18 cellular contexts compared by ENCODE assay signal in genomic region chr2:96503637-96504243, GRCh38. TPM values are rescaled to one million over a fixed set of nuclear protein-coding genes. Genes with fewer than 3 reads are reported as not detected.
DNase-seq lines count a peak whose midpoint lies in the region; ATAC-seq, FAIRE-seq and TF ChIP-seq lines count a peak whose summit lies in the region.
"Had no signal": no experiment of that assay in that cellular context is flagged by ENCODE, and none has a peak within 500 bp of the region (broad histone marks: within the 10 kb centered on the region; RNA-seq: fewer than 3 reads in every experiment).

No MANE protein-coding gene starts in this region.

- H3K27me3 ChIP-seq in GM12878 (replicated peaks in 1 of 2; ENCODE audit: control insufficient read depth in 2 of 2, insufficient read depth in 2 of 2, low read length in 1 of 2) (no peaks in the 10 kb centered on the region), pancreas (no peaks in the 10 kb centered on the region), suprapubic skin (peaks cover 25% of the 10 kb centered on the region), aorta (ENCODE audit: control insufficient read depth in 1 of 2, insufficient read depth in 2 of 2, low read length in 1 of 2) (no peaks in the 10 kb centered on the region)

- no peak overlapping the region; the same call in 1 of the 2 replicates for H3K27ac ChIP-seq in GM12878 (ENCODE audit: control insufficient read depth, insufficient read depth)
- peak overlapping the region; percentile 26 to 80 (median 58) for H3K27ac ChIP-seq in pancreas
- H3K27ac ChIP-seq in suprapubic skin, result no peak overlapping the region
- no peak overlapping the region for H3K27ac ChIP-seq in aorta (ENCODE audit: low read depth in 1 of 2, low read length in 2 of 2)

- peak overlapping the region; percentile 77; the same call in 1 of the 2 replicates for H2AFZ ChIP-seq in GM12878 (ENCODE audit: control insufficient read depth, low read depth, low read length)

- H3K4me1 ChIP-seq in GM12878 (ENCODE audit: control insufficient read depth, insufficient read depth, low read length) (peaks cover 40% of the 10 kb centered on the region), pancreas (peaks cover 6 to 45% (median 6%) of the 10 kb centered on the region in 3 donors), suprapubic skin (peaks cover 27% of the 10 kb centered on the region), aorta (ENCODE audit: control insufficient read depth in 1 of 2, insufficient read depth in 2 of 2, low read length in 2 of 2) (no peaks in the 10 kb centered on the region)

- H3K4me1 Mint-ChIP-seq in activated T-cell treated with anti-CD3 and anti-CD28 coated beads, Interleukin-2, amount 50 U/mL, for 24 hours (ENCODE audit: low read depth), result peaks cover 20% of the 10 kb centered on the region

- SMC1A ChIA-PET in GM12878 (lab: Charles Lee; ENCODE audit: uncharacterized antibody, unreplicated experiment), result interaction anchor here (1.1 to 3.4 kb wide), 4 partner anchors 8 to 112 kb away, joined by 3 to 16 read pairs (median 7); no protein-coding TSS in a partner anchor

- peak overlapping the region; percentile 33 for H3K27ac Mint-ChIP-seq in activated T-cell treated with anti-CD3 and anti-CD28 coated beads, Interleukin-2, amount 50 U/mL, for 24 hours
- H3K27ac Mint-ChIP-seq: CD4-positive, alpha-beta memory T cell had no signal

- no peak for DNase-seq in activated T-cell treated with anti-CD3 and anti-CD28 coated beads, Interleukin-2, amount 50 U/mL, for 24 hours
- DNase-seq in activated T-cell treated with anti-CD3 and anti-CD28 coated beads for 4 hours (no peak), GM12878 (ENCODE audit: low read depth, low spot score) (no peak), pancreas (peak in 1 of 6 donors; percentile 73), suprapubic skin (ENCODE audit: low spot score in 2 of 2) (no peak), dermis blood vessel endothelial cell (no peak), aorta (no peak)
- DNase-seq: CD4-positive, alpha-beta memory T cell; DND-41; GDM1; MM.1S; NCI-H1105; NCI-H1694 treated with DMSO at 0.1 percent for 48 hours; PC-3 had no signal

- FAIRE-seq in GM12878 (lab: Jason Lieb, UNC) (no peak), pancreas (lab: Jason Lieb, UNC) (no peak)
- FAIRE-seq: D721Med had no signal

- H3K36me3 ChIP-seq in GM12878 (ENCODE audit: control insufficient read depth in 2 of 2, insufficient read depth in 2 of 2, low read length in 1 of 2) (no peaks in the 10 kb centered on the region), pancreas (no peaks in the 10 kb centered on the region), suprapubic skin (no peaks in the 10 kb centered on the region), aorta (ENCODE audit: control insufficient read depth in 1 of 2, insufficient read depth in 2 of 2, low read length in 1 of 2) (no peaks in the 10 kb centered on the region)

- H4K20me1 ChIP-seq in GM12878 (ENCODE audit: control insufficient read depth, insufficient read depth), result no peaks in the 10 kb centered on the region

- in situ Hi-C loops in GM12878 (cut with MboI), result no loop called here

- no peaks in the 10 kb centered on the region for H3K36me3 Mint-ChIP-seq in activated T-cell treated with anti-CD3 and anti-CD28 coated beads, Interleukin-2, amount 50 U/mL, for 24 hours (ENCODE audit: low read depth)
- H3K36me3 Mint-ChIP-seq: CD4-positive, alpha-beta memory T cell had no signal

- no peak overlapping the region for H3K4me3 ChIP-seq in GM12878
- peak overlapping the region; percentile 16 to 38 (median 24) for H3K4me3 ChIP-seq in pancreas
- H3K4me3 ChIP-seq in suprapubic skin, result no peak overlapping the region
- H3K4me3 ChIP-seq in aorta (ENCODE audit: low read length in 2 of 2), result no peak overlapping the region

- no peaks in the 10 kb centered on the region for H3K27me3 Mint-ChIP-seq in activated T-cell treated with anti-CD3 and anti-CD28 coated beads, Interleukin-2, amount 50 U/mL, for 24 hours
- H3K27me3 Mint-ChIP-seq: CD4-positive, alpha-beta memory T cell had no signal

- 52% methylated on average over 12 of the region's 12 CpGs for WGBS in GM12878 (ENCODE audit: insufficient coverage, insufficient replicate concordance, low lambda C conversion rate, missing lambda C conversion rate)
- 61 to 66% methylated on average over 11 to 12 of the region's 12 CpGs for WGBS in pancreas, 2 donors
- WGBS in suprapubic skin, result 89% methylated on average over 6 of the region's 12 CpGs
- 91 to 94% methylated on average over 12 of the region's 12 CpGs for WGBS in aorta, 2 donors

- no peak overlapping the region for H3K9ac ChIP-seq in GM12878 (ENCODE audit: control insufficient read depth, insufficient read depth, low read length)

- ATAC-seq in GM19025 (IDR thresholded peaks at IDR 0.05; ENCODE audit: low read depth, unreplicated experiment), result peak; percentile 5
- ATAC-seq in GM12878, result no peak
- no peak for ATAC-seq in pancreas
- ATAC-seq in aorta (ENCODE audit: low FRiP score), result no peak
- ATAC-seq: PC-3, Right ventricle myocardium inferior had no signal

- H3K9me3 ChIP-seq in GM12878 (replicated peaks; ENCODE audit: control insufficient read depth, insufficient read depth, low read length) (no peaks in the 10 kb centered on the region), pancreas (no peaks in the 10 kb centered on the region), suprapubic skin (no peaks in the 10 kb centered on the region), aorta (ENCODE audit: control insufficient read depth, low read length) (no peaks in the 10 kb centered on the region)

- TF ChIP-seq CTCF in GM12878 (IDR thresholded peaks at IDR 0.05 in 2 of 3, conservative IDR thresholded peaks at IDR 0.05 in 1 of 3; ENCODE audit: control insufficient read depth in 2 of 3, extremely low read depth in 1 of 3, insufficient read depth in 1 of 3, low read depth in 3 of 3, low read length in 3 of 3) (no peak), pancreas (IDR thresholded peaks at IDR 0.05) (no peak), suprapubic skin (IDR thresholded peaks at IDR 0.05) (no peak)

- H3K79me2 ChIP-seq in GM12878 (ENCODE audit: control insufficient read depth, insufficient read depth, low read length), result no peaks in the 10 kb centered on the region

- TF ChIP-seq EP300 in GM12878 (IDR thresholded peaks at IDR 0.05; ENCODE audit: borderline replicate concordance in 1 of 2, control insufficient read depth in 1 of 2, low read depth in 2 of 2, low read length in 2 of 2) (no peak), suprapubic skin (IDR thresholded peaks at IDR 0.05) (no peak)

- RAD21 ChIA-PET in GM12878 (lab: Charles Lee; ENCODE audit: unreplicated experiment), result interaction anchor here (0.9 to 9.9 kb wide), 2 partner anchors 35 to 97 kb away, joined by 3 to 144 read pairs; no protein-coding TSS in a partner anchor

- H3K9me3 Mint-ChIP-seq in activated T-cell treated with anti-CD3 and anti-CD28 coated beads, Interleukin-2, amount 50 U/mL, for 24 hours, result no peaks in the 10 kb centered on the region
- H3K9me3 Mint-ChIP-seq: CD4-positive, alpha-beta memory T cell had no signal

- TF ChIP-seq RAD21 in GM12878 (IDR thresholded peaks at IDR 0.05; ENCODE audit: insufficient read depth, low read depth, low read length), result no peak

- intact Hi-C loops in GM12878 (cut with micrococcal nuclease; ENCODE audit: unreplicated experiment) (no loop called here), pancreas (cut with DNase I) (no loop called here), aorta (cut with DNase I) (loop anchor here (10.0 kb wide), 4 partner anchors 199 to 509 kb away; partner anchors contain the start of genes ANKRD36C (in 1 of the 2), ASTL (in 1 of the 2), DUSP2 (in 1 of the 2) and SNRNP200 (in 1 of the 2))

- H3K4me3 Mint-ChIP-seq in activated T-cell treated with anti-CD3 and anti-CD28 coated beads, Interleukin-2, amount 50 U/mL, for 24 hours, result no peak overlapping the region

- CTCF ChIA-PET in GM12878 (lab: Yijun Ruan, JAX), result interaction anchor here (1.0 to 13.0 kb wide), 7 partner anchors 11 to 511 kb away, joined by 3 to 307 read pairs (median 5); no protein-coding TSS in a partner anchor

- BruUV-seq in GM12878 (replicated peaks; lab: Mats Ljungman, UMichigan), result no TSS peak

- TF ChIP-seq POLR2A in GM12878 (IDR thresholded peaks at IDR 0.05; ENCODE audit: low read depth, low read length), result no peak
- no peak for TF ChIP-seq POLR2A in suprapubic skin (IDR thresholded peaks at IDR 0.05)

- POLR2A ChIA-PET in GM12878 (lab: Charles Lee), result interaction anchor here (0.8 kb wide), 1 partner anchor 169 kb away, joined by 3 read pairs; no protein-coding TSS in a partner anchor

- peak overlapping the region; percentile 67; the same call in 1 of the 2 replicates for H3K4me2 ChIP-seq in GM12878 (ENCODE audit: control insufficient read depth, insufficient read depth)

RNA-seq across cellular contexts. Expression of gene NEURL3, which starts 1.4 kb away (rescaled TPM):
- 2.2 and 2.9 TPM in 2 replicates for total RNA-seq in GM12878 (2013; cell fraction: nucleolus; rRNA removed)
- 0.85 and 0.98 TPM in 2 replicates for total RNA-seq in GM12878 (2014; rRNA removed)
- 0.09 and 0.31 TPM in 2 replicates for total RNA-seq in GM12878 (2014; rRNA removed; fragmentation: Illumina TruSeq; extraction: Trizol)
- 0.44 and 0.72 TPM in 2 replicates for total RNA-seq in GM12878 (2021)
- polyA plus RNA-seq in GM12878 (2011; ENCODE audit: low read depth), result 0.16 TPM
- polyA plus RNA-seq in GM12878 (2011; rRNA removed), result 4.4 and 6.3 TPM in 2 replicates
- 6.6 and 7.9 TPM in 2 replicates for polyA plus RNA-seq in GM12878 (2011; cell fraction: cytosol; rRNA removed)
- polyA plus RNA-seq in GM12878 (2011; cell fraction: nucleus; rRNA removed), result 7.3 and 12.0 TPM in 2 replicates
- 0.42 and 0.72 TPM in 2 replicates for polyA plus RNA-seq in GM12878 (2012)
- 0.10 TPM in 1 of 2 replicates, not detected in the other for polyA plus RNA-seq in GM12878 (2014; fragmentation: Illumina TruSeq; extraction: Trizol)
- polyA plus RNA-seq in GM12878 (2014; fragmentation: Nextera tagmentation; extraction: Ambion mirVana), result under 1 TPM; 0.03 to 0.07 TPM
- 0.39 and 0.51 TPM in 2 replicates for polyA plus RNA-seq in GM12878 (2014; rRNA removed)
- under 1 TPM; 0.55 to 0.79 TPM for polyA plus RNA-seq in GM12878 (2016; fragmentation: Nextera tagmentation; extraction: Ambion mirVana)
- polyA minus RNA-seq in GM12878 (2011; rRNA and poly(A)+ RNA removed), result 1.9 and 2.2 TPM in 2 replicates
- 0.52 and 1.2 TPM in 2 replicates for polyA minus RNA-seq in GM12878 (2011; cell fraction: cytosol; rRNA and poly(A)+ RNA removed)
- polyA minus RNA-seq in GM12878 (2011; cell fraction: nucleus; rRNA and poly(A)+ RNA removed), result 0.96 and 1.3 TPM in 2 replicates
- 10 to 100 TPM in 5 of 6 donors, 1 to 10 TPM in 1; 8.6 to 30.4 (median 13.5) TPM for total RNA-seq in pancreas
- polyA plus RNA-seq in pancreas, result 10 to 100 TPM; 32.4 to 73.5 TPM
- 1 to 10 TPM in 3 of 4 donors, under 1 TPM in 1; 0.52 to 2.6 (median 1.5) TPM for total RNA-seq in suprapubic skin
- total RNA-seq in dermis blood vessel endothelial cell, result 0.05 and 0.51 TPM in 2 replicates
- total RNA-seq in aorta, result under 1 TPM in 1 of 2 donors, not detected in 1; 0.33 TPM
- under 1 TPM in 1 of 2 donors, not detected in 1; 0.75 TPM for polyA plus RNA-seq in aorta
- total RNA-seq: H4 had no signal
- polyA plus RNA-seq: CD4-positive, alpha-beta memory T cell had no signal

RNA-seq across cellular contexts. Expression of gene ARID5A, which starts 32.8 kb away (rescaled TPM):
- 85.2 and 91.3 TPM in 2 replicates for total RNA-seq in GM12878 (2013; cell fraction: nucleolus; rRNA removed)
- 46.2 and 46.8 TPM in 2 replicates for total RNA-seq in GM12878 (2014; rRNA removed)
- total RNA-seq in GM12878 (2014; rRNA removed; fragmentation: Illumina TruSeq; extraction: Trizol), result 22.2 and 25.3 TPM in 2 replicates
- total RNA-seq in GM12878 (2021), result 82.7 and 87.9 TPM in 2 replicates
- 16.0 TPM for polyA plus RNA-seq in GM12878 (2011; ENCODE audit: low read depth)
- polyA plus RNA-seq in GM12878 (2011; rRNA removed), result 13.3 and 28.5 TPM in 2 replicates
- polyA plus RNA-seq in GM12878 (2011; cell fraction: cytosol; rRNA removed), result 39.3 and 54.4 TPM in 2 replicates
- polyA plus RNA-seq in GM12878 (2011; cell fraction: nucleus; rRNA removed), result 160 and 161 TPM in 2 replicates
- polyA plus RNA-seq in GM12878 (2012), result 47.3 and 50.2 TPM in 2 replicates
- polyA plus RNA-seq in GM12878 (2014; fragmentation: Illumina TruSeq; extraction: Trizol), result 3.1 and 18.1 TPM in 2 replicates
- polyA plus RNA-seq in GM12878 (2014; fragmentation: Nextera tagmentation; extraction: Ambion mirVana), result 1 to 10 TPM in 1 of 2 experiments, under 1 TPM in 1; 0.76 to 3.8 TPM
- polyA plus RNA-seq in GM12878 (2014; rRNA removed), result 79.3 and 83.3 TPM in 2 replicates
- polyA plus RNA-seq in GM12878 (2016; fragmentation: Nextera tagmentation; extraction: Ambion mirVana), result 10 to 100 TPM; 76.2 to 87.1 TPM
- polyA minus RNA-seq in GM12878 (2011; rRNA and poly(A)+ RNA removed), result 12.7 and 34.9 TPM in 2 replicates
- polyA minus RNA-seq in GM12878 (2011; cell fraction: cytosol; rRNA and poly(A)+ RNA removed), result 26.1 and 28.5 TPM in 2 replicates
- 22.6 and 34.3 TPM in 2 replicates for polyA minus RNA-seq in GM12878 (2011; cell fraction: nucleus; rRNA and poly(A)+ RNA removed)
- 10 to 100 TPM in 1 of 6 donors, 1 to 10 TPM in 5; 3.3 to 12.0 (median 4.2) TPM for total RNA-seq in pancreas
- polyA plus RNA-seq in pancreas, result 10 to 100 TPM; 13.7 to 20.7 TPM
- total RNA-seq in suprapubic skin, result 10 to 100 TPM; 11.4 to 22.4 (median 15.0) TPM
- 11.4 and 15.4 TPM in 2 replicates for total RNA-seq in dermis blood vessel endothelial cell
- 100 to 1,000 TPM; 107 to 257 TPM for total RNA-seq in aorta
- 100 to 1,000 TPM in 1 of 2 donors, 10 to 100 TPM in 1; 51.5 to 264 TPM for polyA plus RNA-seq in aorta

Comparison
In these comparisons a context has a peak if more than half of its experiments do, and no peak if none do; other contexts are left out.
1. H3K27ac ChIP-seq: peak in pancreas (4 of 4); none in GM12878 (single experiment), suprapubic skin (single experiment) and aorta (0 of 2).
2. H3K4me3 ChIP-seq: peak in pancreas (4 of 4); none in GM12878 (single experiment), suprapubic skin (single experiment) and aorta (0 of 2).
3. intact Hi-C loops: an anchor here in aorta (10.0 kb wide); none called in GM12878 and pancreas.